In genomic region chr22:44363980-44364749, GRCh38 we compare ENCODE assay signal across 1 cellular context.
TF ChIP-seq lines count a peak whose summit lies in the region.

No MANE protein-coding gene starts in this region.

TF ChIP-seq in HCT116, 20 proteins besides CTCF, POLR2A, EP300 and RAD21 (continued from another document):
- no peak for TF ChIP-seq TCF7L2 (IDR thresholded peaks at IDR 0.05; ENCODE audit: borderline replicate concordance, extremely low read depth, insufficient read depth, insufficient read length)
- TF ChIP-seq REST (IDR thresholded peaks at IDR 0.05; ENCODE audit: low read depth), result no peak
- TF ChIP-seq SP1 (IDR thresholded peaks at IDR 0.05; ENCODE audit: low read depth), result no peak
- no peak for TF ChIP-seq ZNF274 (IDR thresholded peaks at IDR 0.05; ENCODE audit: low read depth, low read length)
- TF ChIP-seq SRF (IDR thresholded peaks at IDR 0.05; ENCODE audit: low read depth), result no peak
- no peak for TF ChIP-seq ZFX (IDR thresholded peaks at IDR 0.05)
- TF ChIP-seq YY1 (IDR thresholded peaks at IDR 0.05; ENCODE audit: extremely low read depth, insufficient replicate concordance, low read depth, low read length), result no peak
TF ChIP-seq in HCT116: peak in this region for 0.
